ENCODE assay signal across 14 cellular contexts in genomic region chr1:215397106-215397505, GRCh38.
A peak's percentile ranks its signal among the peaks of the same experiment; 100 is the strongest.
DNase-seq lines count a peak whose midpoint lies in the region; TF ChIP-seq lines count a peak whose summit lies in the region.
"Had no signal": no experiment of that assay in that cellular context is flagged by ENCODE, and none has a peak within 500 bp of the region (broad histone marks: within the 10 kb centered on the region; RNA-seq: fewer than 3 reads in every experiment).

No MANE protein-coding gene starts in this region.

- peak overlapping the region; percentile 54 for H3K9ac ChIP-seq in mesenchymal stem cell (ENCODE audit: low read length)

- no peak overlapping the region for H2BK120ac ChIP-seq in mesenchymal stem cell (ENCODE audit: low read depth, low read length)

- no peak overlapping the region for H4K91ac ChIP-seq in mesenchymal stem cell (ENCODE audit: low read length)

- no peak overlapping the region for H3K14ac ChIP-seq in mesenchymal stem cell (ENCODE audit: low read length in 2 of 2)

- BruUV-seq in A673 (replicated peaks; lab: Mats Ljungman, UMichigan): no TSS peak

- no peaks in the 10 kb centered on the region for H3K79me1 ChIP-seq in mesenchymal stem cell (replicated peaks; ENCODE audit: low read length, poor library complexity, severe bottlenecking)

- POLR2A ChIA-PET in AG04449 (lab: Yijun Ruan, JAX): no interaction called here
- POLR2A ChIA-PET in A673 (lab: Charles Lee; ENCODE audit: low non-redundant PET): no interaction called here

- no peak overlapping the region for H2AK5ac ChIP-seq in mesenchymal stem cell (ENCODE audit: low read length, severe bottlenecking)

- no peak overlapping the region for H2BK5ac ChIP-seq in mesenchymal stem cell (ENCODE audit: low read depth, low read length, poor library complexity, severe bottlenecking)

- peaks cover 4% of the 10 kb centered on the region for H3K9me3 ChIP-seq in mesenchymal stem cell (ENCODE audit: control insufficient read depth, low read length)
- no peaks in the 10 kb centered on the region for H3K9me3 ChIP-seq in A673 (ENCODE audit: low read depth, low read length, poor library complexity, severe bottlenecking)

- H3K4me3 ChIP-seq in AG04449 (ENCODE audit: low read depth, low read length): peak overlapping the region; percentile 20; the same call in 1 of the 2 replicates
- peak overlapping the region in 1 of 2 experiments; percentile 74 for H3K4me3 ChIP-seq in mesenchymal stem cell (ENCODE audit: insufficient read depth in 1 of 2, low read depth in 1 of 2, low read length in 2 of 2)
- no peak overlapping the region for H3K4me3 ChIP-seq in A673 (ENCODE audit: low read depth, low read length, poor library complexity, severe bottlenecking)

- H3K23ac ChIP-seq in mesenchymal stem cell (ENCODE audit: low read length in 2 of 2): no peak overlapping the region

- WGBS in mesenchymal stem cell: 93% methylated on average over 5 of the region's 5 CpGs

- H3K4me1 ChIP-seq in mesenchymal stem cell (ENCODE audit: control insufficient read depth, insufficient read depth, low read depth, low read length) (no peaks in the 10 kb centered on the region), A673 (ENCODE audit: insufficient read depth, low read length, poor library complexity, severe bottlenecking) (no peaks in the 10 kb centered on the region)
- H3K4me1 ChIP-seq: BE2C had no signal

- no peak overlapping the region for H2BK15ac ChIP-seq in mesenchymal stem cell (ENCODE audit: low read depth, poor library complexity, severe bottlenecking)

- no peak overlapping the region for H3K4ac ChIP-seq in mesenchymal stem cell (ENCODE audit: low read depth in 1 of 2, low read length in 2 of 2)

- CTCF ChIA-PET in AG04449 (lab: Yijun Ruan, JAX) (no interaction called here), A673 (lab: Charles Lee) (no interaction called here)

- H2BK12ac ChIP-seq in mesenchymal stem cell (ENCODE audit: low read length in 2 of 2): no peak overlapping the region

- DNase-seq in AG04449 (ENCODE audit: low read depth, low spot score) (no peak), EH (ENCODE audit: low read depth) (peak; percentile 25), RPMI8226 (peak; percentile 15), mesenchymal stem cell (no peak), A673 (ENCODE audit: low spot score) (no peak), NCI-H345 treated with DMSO at 0.1 percent for 48 hours (lab: John Stamatoyannopoulos, UW; ENCODE audit: unreplicated experiment) (no peak)
- DNase-seq: ACHN; BE2C; CD4-positive, alpha-beta memory T cell; DND-41; GF-D8; HCEC 1CT; KG1 had no signal

- no peaks in the 10 kb centered on the region for H3K27me3 ChIP-seq in mesenchymal stem cell (ENCODE audit: control insufficient read depth in 1 of 2, insufficient read depth in 1 of 2, low read length in 2 of 2)
- no peaks in the 10 kb centered on the region for H3K27me3 ChIP-seq in A673 (replicated peaks; ENCODE audit: insufficient read depth, low read depth, low read length, poor library complexity)
- H3K27me3 ChIP-seq: BE2C had no signal

- H3K4me2 ChIP-seq in mesenchymal stem cell (ENCODE audit: low read length, poor library complexity, severe bottlenecking): no peak overlapping the region

- no peak overlapping the region for H3K18ac ChIP-seq in mesenchymal stem cell (ENCODE audit: low read depth in 1 of 2, low read length in 2 of 2)

- no peak overlapping the region for H4K8ac ChIP-seq in mesenchymal stem cell (ENCODE audit: low read length)

- intact Hi-C loops in A673 (cut with micrococcal nuclease; ENCODE audit: unreplicated experiment): no loop called here

- TF ChIP-seq CTCF in AG04449 (IDR thresholded peaks at IDR 0.05; ENCODE audit: insufficient read depth, low read length, missing control alignments) (no peak), A673 (conservative IDR thresholded peaks at IDR 0.05; ENCODE audit: low read depth, low read length) (no peak)

- H3K36me3 ChIP-seq in mesenchymal stem cell (ENCODE audit: control insufficient read depth in 1 of 2, insufficient read depth in 2 of 2, low read depth in 1 of 2, low read length in 2 of 2) (no peaks in the 10 kb centered on the region), A673 (ENCODE audit: insufficient read depth, low read length, poor library complexity, severe bottlenecking) (no peaks in the 10 kb centered on the region)
- H3K36me3 ChIP-seq: BE2C had no signal

- H2AFZ ChIP-seq in mesenchymal stem cell (ENCODE audit: low read depth, low read length): no peak overlapping the region

- no peak overlapping the region for H3K27ac ChIP-seq in mesenchymal stem cell (ENCODE audit: low read length, poor library complexity, severe bottlenecking)
- no peak overlapping the region for H3K27ac ChIP-seq in A673 (ENCODE audit: low read depth, low read length, poor library complexity, severe bottlenecking)
- H3K27ac ChIP-seq: C4-2B had no signal

Comparison
In these comparisons a context has a peak if more than half of its experiments do, and no peak if none do; other contexts are left out.
1. DNase-seq: peak in EH (single experiment) and RPMI8226 (single experiment); none in AG04449 (single experiment), mesenchymal stem cell (single experiment), A673 (single experiment) and NCI-H345 treated with DMSO at 0.1 percent for 48 hours (single experiment).